ENCODE assay signal across 2 cellular contexts in genomic region chr17:42784811-42785592, GRCh38.
TF ChIP-seq lines count a peak whose summit lies in the region.

No MANE protein-coding gene starts in this region.

TF ChIP-seq in HepG2, 621 proteins besides CTCF, POLR2A, EP300 and RAD21 (continues in another document):
- TF ChIP-seq THYN1 (CRISPR knock-in tag; IDR thresholded peaks at IDR 0.05; ENCODE audit: borderline replicate concordance, low read depth) (no peak), RBFOX2 (IDR thresholded peaks at IDR 0.05; ENCODE audit: low read depth, low read length) (peak; percentile 86), ZNF282 (IDR thresholded peaks at IDR 0.05; ENCODE audit: partially characterized antibody) (no peak), KDM5B (CRISPR knock-in tag; IDR thresholded peaks at IDR 0.05; ENCODE audit: borderline replicate concordance) (0 out of 2 replicates have a peak, but pooled peaks have one; percentile 33), HDAC2 (CRISPR knock-in tag; IDR thresholded peaks at IDR 0.05) (no peak), ZFP91 (CRISPR knock-in tag; IDR thresholded peaks at IDR 0.05; ENCODE audit: borderline replicate concordance) (0 out of 2 replicates have a peak, but pooled peaks have one; percentile 33), RAD51 (IDR thresholded peaks at IDR 0.05; ENCODE audit: borderline replicate concordance) (no peak), ZEB1 (IDR thresholded peaks at IDR 0.05; ENCODE audit: insufficient replicate concordance, low read depth) (no peak), ZNF230 (CRISPR knock-in tag; IDR thresholded peaks at IDR 0.05) (no peak), TRIM24 (CRISPR knock-in tag; IDR thresholded peaks at IDR 0.05) (no peak), AFF4 (CRISPR knock-in tag; IDR thresholded peaks at IDR 0.05) (no peak), AGO1 (IDR thresholded peaks at IDR 0.05; ENCODE audit: low read depth, low read length, poor library complexity, severe bottlenecking) (peak; percentile 35), ZNF776 (CRISPR knock-in tag; IDR thresholded peaks at IDR 0.05) (peak; percentile 51; the same call in 1 of the 2 replicates), SNAI1 (CRISPR knock-in tag; IDR thresholded peaks at IDR 0.05; ENCODE audit: borderline replicate concordance) (no peak), SSRP1 (CRISPR knock-in tag; IDR thresholded peaks at IDR 0.05) (0 out of 2 replicates have a peak, but pooled peaks have one; percentile 66), ZC3H13 (CRISPR knock-in tag; IDR thresholded peaks at IDR 0.05) (peak; percentile 71; the same call in 1 of the 2 replicates), ZBTB43 (CRISPR knock-in tag; conservative IDR thresholded peaks at IDR 0.05) (no peak)
- TF ChIP-seq, protein P1, sequence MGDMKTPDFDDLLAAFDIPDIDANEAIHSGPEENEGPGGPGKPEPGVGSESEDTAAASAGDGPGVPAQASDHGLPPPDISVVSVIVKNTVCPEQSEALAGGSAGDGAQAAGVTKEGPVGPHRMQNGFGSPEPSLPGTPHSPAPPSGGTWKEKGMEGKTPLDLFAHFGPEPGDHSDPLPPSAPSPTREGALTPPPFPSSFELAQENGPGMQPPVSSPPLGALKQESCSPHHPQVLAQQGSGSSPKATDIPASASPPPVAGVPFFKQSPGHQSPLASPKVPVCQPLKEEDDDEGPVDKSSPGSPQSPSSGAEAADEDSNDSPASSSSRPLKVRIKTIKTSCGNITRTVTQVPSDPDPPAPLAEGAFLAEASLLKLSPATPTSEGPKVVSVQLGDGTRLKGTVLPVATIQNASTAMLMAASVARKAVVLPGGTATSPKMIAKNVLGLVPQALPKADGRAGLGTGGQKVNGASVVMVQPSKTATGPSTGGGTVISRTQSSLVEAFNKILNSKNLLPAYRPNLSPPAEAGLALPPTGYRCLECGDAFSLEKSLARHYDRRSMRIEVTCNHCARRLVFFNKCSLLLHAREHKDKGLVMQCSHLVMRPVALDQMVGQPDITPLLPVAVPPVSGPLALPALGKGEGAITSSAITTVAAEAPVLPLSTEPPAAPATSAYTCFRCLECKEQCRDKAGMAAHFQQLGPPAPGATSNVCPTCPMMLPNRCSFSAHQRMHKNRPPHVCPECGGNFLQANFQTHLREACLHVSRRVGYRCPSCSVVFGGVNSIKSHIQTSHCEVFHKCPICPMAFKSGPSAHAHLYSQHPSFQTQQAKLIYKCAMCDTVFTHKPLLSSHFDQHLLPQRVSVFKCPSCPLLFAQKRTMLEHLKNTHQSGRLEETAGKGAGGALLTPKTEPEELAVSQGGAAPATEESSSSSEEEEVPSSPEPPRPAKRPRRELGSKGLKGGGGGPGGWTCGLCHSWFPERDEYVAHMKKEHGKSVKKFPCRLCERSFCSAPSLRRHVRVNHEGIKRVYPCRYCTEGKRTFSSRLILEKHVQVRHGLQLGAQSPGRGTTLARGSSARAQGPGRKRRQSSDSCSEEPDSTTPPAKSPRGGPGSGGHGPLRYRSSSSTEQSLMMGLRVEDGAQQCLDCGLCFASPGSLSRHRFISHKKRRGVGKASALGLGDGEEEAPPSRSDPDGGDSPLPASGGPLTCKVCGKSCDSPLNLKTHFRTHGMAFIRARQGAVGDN (CRISPR knock-in tag; IDR thresholded peaks at IDR 0.05), result peak; percentile 16

TF ChIP-seq in endothelial cell of umbilical vein, 7 proteins besides CTCF, POLR2A, EP300 and RAD21:
- TF ChIP-seq JUN (IDR thresholded peaks at IDR 0.05; ENCODE audit: borderline replicate concordance, insufficient read depth, insufficient read length, low read depth), result no peak
- TF ChIP-seq GATA2 (IDR thresholded peaks at IDR 0.05; ENCODE audit: insufficient read depth, insufficient read length, low read depth, low read length), result no peak
- TF ChIP-seq FOS (IDR thresholded peaks at IDR 0.05; ENCODE audit: borderline replicate concordance, insufficient read depth, low read length), result no peak
- no peak for TF ChIP-seq POLR2AphosphoS5 (IDR thresholded peaks at IDR 0.05; ENCODE audit: insufficient read depth, low read depth, low read length)
- TF ChIP-seq EZH2 (IDR thresholded peaks at IDR 0.05; ENCODE audit: borderline replicate concordance, low read depth, low read length, severe bottlenecking), result peak; percentile 70
